ENCODE assay signal across 8 cellular contexts in the genomic region with DNA sequence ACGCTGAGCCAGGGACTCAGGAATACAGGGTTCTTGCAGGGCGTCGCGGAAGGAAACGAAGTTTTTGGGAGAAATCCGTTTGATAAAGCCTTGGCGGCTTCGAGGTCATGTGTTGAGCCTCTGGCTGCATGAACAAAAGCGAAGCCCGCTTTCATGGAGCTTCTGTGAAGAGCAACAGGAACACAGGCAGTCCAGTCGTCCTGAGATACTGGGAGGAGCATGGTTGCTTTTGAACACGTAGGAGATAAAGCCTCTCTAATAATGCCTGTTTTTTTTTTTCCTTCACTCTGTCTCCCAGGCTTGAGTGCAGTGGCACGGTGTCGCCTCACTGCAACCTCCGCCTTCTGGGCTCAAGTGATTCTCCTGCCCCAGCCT. TPM values are rescaled to one million over a fixed set of nuclear protein-coding genes. Genes with fewer than 3 reads are reported as not detected.
DNase-seq lines count a peak whose midpoint lies in the region; ATAC-seq, FAIRE-seq and TF ChIP-seq lines count a peak whose summit lies in the region.

No MANE protein-coding gene starts in this region.

- H3K4me1 ChIP-seq in astrocyte (ENCODE audit: insufficient read depth, low read length) (no peaks in the 10 kb centered on the region), tibial artery (peaks cover 0 to 17% (median 2%) of the 10 kb centered on the region in 4 donors)

- H3K9me3 ChIP-seq in astrocyte (ENCODE audit: insufficient read depth, low read depth, low read length) (peaks cover 27% of the 10 kb centered on the region), tibial artery (peaks cover 5 to 30% (median 26%) of the 10 kb centered on the region in 3 donors)

- ATAC-seq in HG03159 (IDR thresholded peaks at IDR 0.05; ENCODE audit: unreplicated experiment) (peak; percentile 2), left colon (peak; percentile 19)

- FAIRE-seq in astrocyte (lab: Jason Lieb, UNC) (no peak), H54 (lab: Jason Lieb, UNC) (no peak)

- H2AFZ ChIP-seq in astrocyte (ENCODE audit: low read depth, low read length), result peak overlapping the region; percentile 99

- H3K4me3 ChIP-seq in astrocyte (ENCODE audit: insufficient read depth, low read depth, low read length) (peak overlapping the region; percentile 74), tibial artery (peak overlapping the region; percentile 82 to 94)

- H3K9me3 Mint-ChIP-seq in astrocyte (ENCODE audit: unreplicated experiment), result peaks cover 43% of the 10 kb centered on the region

- peak; percentile 37 for DNase-seq in GM10266 (ENCODE audit: extremely low spot score)
- DNase-seq in astrocyte (ENCODE audit: low read depth), result no peak
- no peak for DNase-seq in left colon
- no peak for DNase-seq in tibial artery
- DNase-seq in GM20000 (ENCODE audit: low spot score), result no peak
- DNase-seq in kidney glomerular epithelial cell (lab: John Stamatoyannopoulos, UW), result no peak
- no peak for DNase-seq in H54 (ENCODE audit: insufficient read length, low spot score)

- peaks cover 11% of the 10 kb centered on the region for H3K79me2 ChIP-seq in astrocyte (ENCODE audit: insufficient read depth, low read length)

- H3K9ac ChIP-seq in astrocyte (ENCODE audit: low read length), result peak overlapping the region; percentile 90

- H3K4me1 Mint-ChIP-seq in astrocyte (ENCODE audit: low read depth, unreplicated experiment), result peaks cover 6% of the 10 kb centered on the region

- no peak for TF ChIP-seq POLR2A in H54 (IDR thresholded peaks at IDR 0.05; ENCODE audit: low read depth, low read length)

- H3K4me2 ChIP-seq in astrocyte (ENCODE audit: low read length), result peak overlapping the region; percentile 97

- peak overlapping the region; percentile 93 for H3K4me3 Mint-ChIP-seq in astrocyte (ENCODE audit: unreplicated experiment)

- no peaks in the 10 kb centered on the region for H3K27me3 ChIP-seq in astrocyte (ENCODE audit: insufficient read depth, low read length)
- H3K27me3 ChIP-seq in tibial artery, result peaks cover 0 to 3% of the 10 kb centered on the region in 2 donors

- TF ChIP-seq CTCF in GM10266 (IDR thresholded peaks at IDR 0.05; ENCODE audit: control insufficient read depth, insufficient read depth, low read depth, missing control alignments), result no peak
- no peak for TF ChIP-seq CTCF in astrocyte (IDR thresholded peaks at IDR 0.05; ENCODE audit: insufficient read depth, low read depth, low read length)
- no peak for TF ChIP-seq CTCF in tibial artery (IDR thresholded peaks at IDR 0.05)
- TF ChIP-seq CTCF in GM20000 (IDR thresholded peaks at IDR 0.05; ENCODE audit: extremely low read depth, missing control alignments), result no peak

- H3K27ac Mint-ChIP-seq in astrocyte (ENCODE audit: unreplicated experiment), result peak overlapping the region; percentile 70

- peaks cover 23% of the 10 kb centered on the region for H3K36me3 Mint-ChIP-seq in astrocyte (ENCODE audit: low read depth, unreplicated experiment)

- peaks cover 3% of the 10 kb centered on the region for H3K27me3 Mint-ChIP-seq in astrocyte (ENCODE audit: low read depth, unreplicated experiment)

- H3K27ac ChIP-seq in astrocyte (ENCODE audit: low read depth, low read length) (peak overlapping the region; percentile 44), tibial artery (peak overlapping the region; percentile 82 to 87)

- intact Hi-C loops in left colon (cut with DNase I, micrococcal nuclease) (no loop called here), tibial artery (cut with DNase I; ENCODE audit: low total_unique reads) (no loop called here)

- no peaks in the 10 kb centered on the region for H4K20me1 ChIP-seq in astrocyte (ENCODE audit: insufficient read depth, low read length)

- peaks cover 15% of the 10 kb centered on the region for H3K36me3 ChIP-seq in astrocyte (ENCODE audit: insufficient read depth, low read length)
- H3K36me3 ChIP-seq in tibial artery, result peaks cover 23 to 30% (median 26%) of the 10 kb centered on the region in 3 donors

RNA-seq across cellular contexts. Expression of gene ZNF32, which starts 0.5 kb away (rescaled TPM):
- 19.2 and 19.7 TPM in 2 replicates for total RNA-seq in astrocyte
- 10 to 100 TPM; 10.7 to 18.1 TPM for total RNA-seq in left colon

RNA-seq across cellular contexts. Expression of gene ZNF485, which starts 42.9 kb away (rescaled TPM):
- total RNA-seq in astrocyte (4.1 and 4.3 TPM in 2 replicates), left colon (1 to 10 TPM; 3.4 TPM)
